ENCODE assay signal across 27 cellular contexts in genomic region chr15:75327005-75327404, GRCh38. TPM values are rescaled to one million over a fixed set of nuclear protein-coding genes. Genes with fewer than 3 reads are reported as not detected.
"Had no signal": no experiment of that assay in that cellular context is flagged by ENCODE, and none has a peak within 500 bp of the region (broad histone marks: within the 10 kb centered on the region; RNA-seq: fewer than 3 reads in every experiment).

No MANE protein-coding gene starts in this region.

- H3K27me3 Mint-ChIP-seq: activated T-cell treated with anti-CD3 and anti-CD28 coated beads, Interleukin-2, amount 50 U/mL, for 24 hours; stimulated activated naive CD8-positive, alpha-beta T cell treated with anti-CD3 and anti-CD28 coated beads, Interleukin-15, amount 100 ng/mL, for 72 hours had no signal

- H3K27ac ChIP-seq: parathyroid adenoma, skin epidermis, suprapubic skin, tibial nerve had no signal

- H3K27me3 ChIP-seq: suprapubic skin, tibial nerve had no signal

- H3K4me3 Mint-ChIP-seq: activated naive CD4-positive, alpha-beta T cell treated with anti-CD3 and anti-CD28 coated beads, Interleukin-2, amount 10 ng/mL, durations not matched to agents 7 days and 5 days; activated T-cell treated with anti-CD3 and anti-CD28 coated beads, Interleukin-2, amount 50 U/mL, for 24 hours; dendritic cell treated with granulocyte-macrophage colony-stimulating factor and Interleukin-4, amounts not matched to agents 40 ng/mL and 50 ng/mL, for 4 days; nephron; stimulated activated naive CD8-positive, alpha-beta T cell treated with anti-CD3 and anti-CD28 coated beads, Interleukin-15, amount 100 ng/mL, for 72 hours had no signal

- H3K9ac ChIP-seq: parathyroid adenoma had no signal

- H3K36me3 Mint-ChIP-seq: activated naive CD4-positive, alpha-beta T cell treated with anti-CD3 and anti-CD28 coated beads, Interleukin-2, amount 10 ng/mL, durations not matched to agents 7 days and 5 days had no signal

- H3K9me3 Mint-ChIP-seq: activated naive CD4-positive, alpha-beta T cell treated with anti-CD3 and anti-CD28 coated beads, Interleukin-2, amount 10 ng/mL, durations not matched to agents 7 days and 5 days; activated T-cell treated with anti-CD3 and anti-CD28 coated beads, Interleukin-2, amount 50 U/mL, for 24 hours; activated T-helper 2 cell treated with anti-CD3 and anti-CD28 coated beads, Interferon-gamma antibody, Interleukin-2, Interleukin-4, amounts not matched to agents 10 μg/mL and 5 μg/mL and 100 μg/mL, durations not matched to agents 14 hours and 24 hours and 36 hours; dendritic cell treated with granulocyte-macrophage colony-stimulating factor and Interleukin-4, amounts not matched to agents 40 ng/mL and 50 ng/mL, for 4 days; nephron; stimulated activated naive CD8-positive, alpha-beta T cell treated with anti-CD3 and anti-CD28 coated beads, Interleukin-15, amount 100 ng/mL, for 72 hours had no signal

- H3K4me1 ChIP-seq: parathyroid adenoma, suprapubic skin, tibial nerve had no signal

- H3K27ac Mint-ChIP-seq: activated naive CD4-positive, alpha-beta T cell treated with anti-CD3 and anti-CD28 coated beads, Interleukin-2, amount 10 ng/mL, durations not matched to agents 7 days and 5 days; activated T-cell treated with anti-CD3 and anti-CD28 coated beads, Interleukin-2, amount 50 U/mL, for 24 hours; activated T-helper 2 cell treated with anti-CD3 and anti-CD28 coated beads, Interferon-gamma antibody, Interleukin-2, Interleukin-4, amounts not matched to agents 10 μg/mL and 5 μg/mL and 100 μg/mL, durations not matched to agents 14 hours and 24 hours and 36 hours; dendritic cell treated with granulocyte-macrophage colony-stimulating factor and Interleukin-4, amounts not matched to agents 40 ng/mL and 50 ng/mL, for 4 days; nephron; stimulated activated naive CD8-positive, alpha-beta T cell treated with anti-CD3 and anti-CD28 coated beads, Interleukin-15, amount 100 ng/mL, for 72 hours had no signal

- H3K79me2 ChIP-seq: parathyroid adenoma had no signal

- H3K9me3 ChIP-seq: suprapubic skin, tibial nerve had no signal

- H3K36me3 ChIP-seq: suprapubic skin, tibial nerve had no signal

- H2AFZ ChIP-seq: parathyroid adenoma had no signal

- ATAC-seq: left cardiac atrium; right cardiac atrium; stimulated activated naive CD8-positive, alpha-beta T cell treated with anti-CD3 and anti-CD28 coated beads, Interleukin-15, amount 100 ng/mL, for 72 hours had no signal

- H3K4me3 ChIP-seq: skin epidermis, suprapubic skin, tibial nerve had no signal

- H3K4me1 Mint-ChIP-seq: activated naive CD4-positive, alpha-beta T cell treated with anti-CD3 and anti-CD28 coated beads, Interleukin-2, amount 10 ng/mL, durations not matched to agents 7 days and 5 days; nephron; stimulated activated naive CD8-positive, alpha-beta T cell treated with anti-CD3 and anti-CD28 coated beads, Interleukin-15, amount 100 ng/mL, for 72 hours had no signal

- DNase-seq: activated CD4-positive, CD25-positive, alpha-beta regulatory T cell treated with anti-CD3 and anti-CD28 coated beads, Interleukin-2, amount 50 U/mL, for 72 hours; activated CD8-positive, alpha-beta memory T cell treated with anti-CD3 and anti-CD28 coated beads for 24 hours; activated CD8-positive, alpha-beta memory T cell treated with anti-CD3 and anti-CD28 coated beads, Interleukin-2, amount 50 U/mL, for 4 hours; activated naive CD4-positive, alpha-beta T cell treated with anti-CD3 and anti-CD28 coated beads, Interleukin-2, amount 10 ng/mL, durations not matched to agents 7 days and 5 days; activated T-cell treated with anti-CD3 and anti-CD28 coated beads, Interleukin-2, amount 50 U/mL, for 24 hours; amygdala; effector CD4-positive, alpha-beta T cell; erythroblast; foreskin fibroblast; left cardiac atrium; right cardiac atrium; stimulated activated CD4-positive, alpha-beta T cell treated with anti-CD3 and anti-CD28 coated beads, Interleukin-1b, Interleukin-23, amount 100 ng/mL, for 48 hours; stimulated activated naive CD8-positive, alpha-beta T cell treated with anti-CD3 and anti-CD28 coated beads, Interleukin-15, amount 100 ng/mL, for 72 hours; T-helper 2 cell had no signal

RNA-seq across cellular contexts. Expression of gene GOLGA6D, which starts 44.4 kb away (rescaled TPM):
- total RNA-seq: activated T-helper 2 cell treated with anti-CD3 and anti-CD28 coated beads, Interferon-gamma antibody, Interleukin-2, Interleukin-4, amounts not matched to agents 10 μg/mL and 5 μg/mL and 100 μg/mL, durations not matched to agents 14 hours and 24 hours and 36 hours; cerebellum; glomerular endothelial cell; left cardiac atrium; mononuclear cell; myocyte; pulmonary artery endothelial cell; right cardiac atrium; tibial nerve; urinary bladder had no signal
